11 cellular contexts compared by ENCODE assay signal in the genomic region with DNA sequence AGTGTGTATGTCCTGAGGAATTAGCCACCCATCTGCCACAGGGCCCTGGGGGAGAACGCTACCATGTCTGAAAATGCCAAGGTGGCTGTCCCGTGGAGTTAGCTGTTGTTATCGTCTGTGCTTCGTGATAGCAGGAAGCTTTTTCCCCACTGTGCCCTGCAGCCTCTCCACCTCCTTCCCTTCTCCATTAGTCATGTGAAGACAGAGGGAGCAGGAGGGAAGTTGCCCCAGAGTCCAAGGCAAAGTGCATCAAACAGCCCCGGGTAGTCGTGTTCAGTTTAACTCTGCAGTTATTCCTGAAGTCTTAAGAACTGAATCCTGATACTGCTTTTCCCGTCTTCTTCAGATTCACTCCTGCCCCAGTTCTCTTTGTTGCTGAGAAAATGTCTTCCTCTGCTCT. TPM values are rescaled to one million over a fixed set of nuclear protein-coding genes. Genes with fewer than 3 reads are reported as not detected.
"Had no signal": no experiment of that assay in that cellular context is flagged by ENCODE, and none has a peak within 500 bp of the region (broad histone marks: within the 10 kb centered on the region; RNA-seq: fewer than 3 reads in every experiment).

No MANE protein-coding gene starts in this region.

RNA-seq across cellular contexts. Expression of gene MRGPRE, which starts 30.3 kb away (rescaled TPM):
- total RNA-seq: OCI-LY7, PC-3, PC-9, Right ventricle myocardium inferior, RPMI7951, SJCRH30, SJSA1, SK-MEL-5 had no signal
- polyA plus RNA-seq: SK-N-SH had no signal

RNA-seq across cellular contexts. Expression of gene MRGPRG, which starts 43.9 kb away (rescaled TPM):
- total RNA-seq: OCI-LY7, PC-3, PC-9, Peyer's patch, Right ventricle myocardium inferior, Right ventricle myocardium superior, RPMI7951, SJCRH30, SJSA1, SK-MEL-5 had no signal
- polyA plus RNA-seq: SK-N-SH had no signal
